ENCODE assay signal across 8 cellular contexts in genomic region chr10:24382979-24383663, GRCh38.
DNase-seq lines count a peak whose midpoint lies in the region; ATAC-seq, FAIRE-seq and TF ChIP-seq lines count a peak whose summit lies in the region.

No MANE protein-coding gene starts in this region.

- no peak overlapping the region for H3K9ac ChIP-seq in PC-3 (ENCODE audit: low read length)

- 0 out of 2 replicates have a peak overlapping the region, but pooled peaks have one; percentile 26 for H3K4me2 ChIP-seq in PC-3 (ENCODE audit: low read length)

- no peaks in the 10 kb centered on the region for H3K79me2 ChIP-seq in PC-3 (ENCODE audit: low read length)

- no peaks in the 10 kb centered on the region for H3K27me3 ChIP-seq in PC-3 (ENCODE audit: low read length)
- H3K27me3 ChIP-seq in effector memory CD4-positive, alpha-beta T cell (replicated peaks; ENCODE audit: control insufficient read depth, insufficient read depth, low read length, poor library complexity, severe bottlenecking), result no peaks in the 10 kb centered on the region

- peak; percentile 66 for ATAC-seq in GM18867 (IDR thresholded peaks at IDR 0.05; ENCODE audit: unreplicated experiment)
- peak; percentile 57 for ATAC-seq in HG02571 (IDR thresholded peaks at IDR 0.05; ENCODE audit: unreplicated experiment)
- ATAC-seq in PC-3, result no peak; the same call in 1 of the 2 replicates

- no peaks in the 10 kb centered on the region for H3F3A ChIP-seq in PC-3 (ENCODE audit: low read length, unreplicated experiment)

- H4K20me1 ChIP-seq in PC-3 (ENCODE audit: low read length), result no peaks in the 10 kb centered on the region

- no peak overlapping the region for H2AFZ ChIP-seq in PC-3 (ENCODE audit: low read length)

- H3K27ac ChIP-seq in PC-3 (ENCODE audit: low read length), result peak overlapping the region; percentile 32; the same call in 1 of the 2 replicates
- no peak overlapping the region for H3K27ac ChIP-seq in effector memory CD4-positive, alpha-beta T cell (ENCODE audit: insufficient read depth, low read length, poor library complexity, severe bottlenecking)

- intact Hi-C loops in PC-3 (cut with micrococcal nuclease), result no loop called here

- peaks cover 12% of the 10 kb centered on the region for H3K4me1 ChIP-seq in PC-3 (ENCODE audit: insufficient read depth, low read length)
- H3K4me1 ChIP-seq in effector memory CD4-positive, alpha-beta T cell (ENCODE audit: control insufficient read depth, insufficient read depth, low read length, poor library complexity, severe bottlenecking), result no peaks in the 10 kb centered on the region

- H3K9me3 ChIP-seq in PC-3 (ENCODE audit: low read length), result no peaks in the 10 kb centered on the region
- no peaks in the 10 kb centered on the region for H3K9me3 ChIP-seq in effector memory CD4-positive, alpha-beta T cell (ENCODE audit: control insufficient read depth, low read length)

- CTCF ChIA-PET in PC-3 (lab: Charles Lee), result no interaction called here

- BruUV-seq in PC-3 (replicated peaks; lab: Mats Ljungman, UMichigan), result no TSS peak

- H3K36me3 ChIP-seq in PC-3 (ENCODE audit: low read depth, low read length), result no peaks in the 10 kb centered on the region
- no peaks in the 10 kb centered on the region for H3K36me3 ChIP-seq in effector memory CD4-positive, alpha-beta T cell (ENCODE audit: control insufficient read depth, insufficient read depth, low read length)

- no peak overlapping the region for H3K4me3 ChIP-seq in PC-3 (ENCODE audit: low read length)
- H3K4me3 ChIP-seq in effector memory CD4-positive, alpha-beta T cell (ENCODE audit: insufficient read depth, low read depth, low read length, poor library complexity, severe bottlenecking), result no peak overlapping the region

- POLR2A ChIA-PET in PC-3 (lab: Charles Lee; ENCODE audit: unreplicated experiment), result no interaction called here

- no peak for DNase-seq in PC-3
- DNase-seq in islet precursor cell, result peak; percentile 95
- no peak for DNase-seq in D721Med (ENCODE audit: insufficient read length, low spot score)
- DNase-seq in NCI-H1694 treated with DMSO at 0.1 percent for 48 hours (lab: John Stamatoyannopoulos, UW), result no peak
- no peak for DNase-seq in stimulated activated CD4-positive, alpha-beta T cell treated with anti-CD3 and anti-CD28 coated beads, Interleukin-2, amount 100 ng/mL, for 24 hours
- DNase-seq in effector memory CD4-positive, alpha-beta T cell, result no peak

- TF ChIP-seq CTCF in PC-3 (conservative IDR thresholded peaks at IDR 0.05; ENCODE audit: low read depth, low read length) (no peak), D721Med (IDR thresholded peaks at IDR 0.05; ENCODE audit: insufficient read depth, missing control alignments) (no peak)

- no peak for FAIRE-seq in D721Med (lab: Jason Lieb, UNC)

- H3K9me2 ChIP-seq in PC-3 (replicated peaks; ENCODE audit: low read length), result no peaks in the 10 kb centered on the region
